10 cellular contexts compared by ENCODE assay signal in genomic region chr19:46890423-46891170, GRCh38. TPM values are rescaled to one million over a fixed set of nuclear protein-coding genes. Genes with fewer than 3 reads are reported as not detected.
DNase-seq lines count a peak whose midpoint lies in the region; ATAC-seq and TF ChIP-seq lines count a peak whose summit lies in the region.
"Had no signal": no experiment of that assay in that cellular context is flagged by ENCODE, and none has a peak within 500 bp of the region (broad histone marks: within the 10 kb centered on the region; RNA-seq: fewer than 3 reads in every experiment).

No MANE protein-coding gene starts in this region.

- no peaks in the 10 kb centered on the region for H3K27me3 ChIP-seq in subcutaneous abdominal adipose tissue (ENCODE audit: control insufficient read depth in 5 of 5, insufficient read depth in 4 of 5, low read length in 5 of 5)

- H3K4me1 Mint-ChIP-seq in activated T-cell treated with anti-CD3 and anti-CD28 coated beads, Interleukin-2, amount 50 U/mL, for 72 hours (ENCODE audit: low read depth): peaks cover 25% of the 10 kb centered on the region

- H3K27ac Mint-ChIP-seq in activated T-cell treated with anti-CD3 and anti-CD28 coated beads, Interleukin-2, amount 50 U/mL, for 72 hours: peak overlapping the region; percentile 78
- H3K27ac Mint-ChIP-seq: CD14-positive monocyte had no signal

- TF ChIP-seq CTCF in foreskin fibroblast (IDR thresholded peaks at IDR 0.05; ENCODE audit: low read depth, low read length): peak; percentile 11

- H3K27me3 Mint-ChIP-seq in activated T-cell treated with anti-CD3 and anti-CD28 coated beads, Interleukin-2, amount 50 U/mL, for 72 hours (ENCODE audit: low read depth): no peaks in the 10 kb centered on the region

- H3K9ac ChIP-seq in subcutaneous abdominal adipose tissue (ENCODE audit: low read length in 5 of 5): no peak overlapping the region

- peaks cover 3 to 18% (median 10%) of the 10 kb centered on the region in 5 donors for H3K4me1 ChIP-seq in subcutaneous abdominal adipose tissue (ENCODE audit: control insufficient read depth in 5 of 5, insufficient read depth in 5 of 5, low read length in 5 of 5)

- H3K27ac ChIP-seq in subcutaneous abdominal adipose tissue (ENCODE audit: low read depth, low read length): peak overlapping the region; percentile 15

- DNase-seq in activated T-cell treated with anti-CD3 and anti-CD28 coated beads, Interleukin-2, amount 50 U/mL, for 72 hours: no peak
- DNase-seq in activated T-cell treated with anti-CD3 and anti-CD28 coated beads, Interleukin-2, amount 50 U/mL, for 48 hours: no peak
- peak; percentile 92 to 95 for DNase-seq in foreskin fibroblast
- no peak for DNase-seq in NOMO-1 (lab: John Stamatoyannopoulos, UW; ENCODE audit: unreplicated experiment in 2 of 2)
- DNase-seq in SKM-1 (lab: John Stamatoyannopoulos, UW; ENCODE audit: unreplicated experiment): no peak
- DNase-seq in NCI-H2196 (lab: John Stamatoyannopoulos, UW; ENCODE audit: unreplicated experiment): no peak
- DNase-seq: NCI-H2029 treated with DMSO at 0.1 percent for 48 hours had no signal

- no peaks in the 10 kb centered on the region for H3K36me3 ChIP-seq in subcutaneous abdominal adipose tissue (ENCODE audit: control insufficient read depth in 5 of 5, insufficient read depth in 5 of 5, low read length in 5 of 5)

- H3K9me3 ChIP-seq in subcutaneous abdominal adipose tissue (ENCODE audit: control insufficient read depth in 5 of 5, low read length in 5 of 5): no peaks in the 10 kb centered on the region

- H3K4me3 ChIP-seq in foreskin fibroblast (ENCODE audit: low read depth in 1 of 2, low read length in 2 of 2) (peak overlapping the region in 1 of 2 donors; percentile 6), subcutaneous abdominal adipose tissue (ENCODE audit: low read depth in 1 of 5, low read length in 5 of 5) (no peak overlapping the region)

- H3K9me3 Mint-ChIP-seq in activated T-cell treated with anti-CD3 and anti-CD28 coated beads, Interleukin-2, amount 50 U/mL, for 72 hours: no peaks in the 10 kb centered on the region
- H3K9me3 Mint-ChIP-seq: CD14-positive monocyte had no signal

- H3K36me3 Mint-ChIP-seq in activated T-cell treated with anti-CD3 and anti-CD28 coated beads, Interleukin-2, amount 50 U/mL, for 72 hours (ENCODE audit: insufficient read depth in 2 of 2): no peaks in the 10 kb centered on the region

- no peak for ATAC-seq in activated T-cell treated with anti-CD3 and anti-CD28 coated beads, Interleukin-2, amount 50 U/mL, for 72 hours (replicated peaks in 1 of 2)
- ATAC-seq in SK-N-SH treated with all-trans-retinoic acid at 6 μM for 48 hours: peak; percentile 89

- no peak overlapping the region for H3K4me3 Mint-ChIP-seq in activated T-cell treated with anti-CD3 and anti-CD28 coated beads, Interleukin-2, amount 50 U/mL, for 72 hours
- H3K4me3 Mint-ChIP-seq: CD14-positive monocyte had no signal

TF ChIP-seq in SK-N-SH treated with all-trans-retinoic acid at 6 μM for 48 hours, 23 proteins besides CTCF, POLR2A, EP300 and RAD21:
- TF ChIP-seq TOX (CRISPR knock-in tag; IDR thresholded peaks at IDR 0.05; ENCODE audit: borderline replicate concordance) (no peak), ARNTL (CRISPR knock-in tag; IDR thresholded peaks at IDR 0.05; ENCODE audit: borderline replicate concordance, low read depth) (no peak), GLIS3 (CRISPR knock-in tag; IDR thresholded peaks at IDR 0.05) (no peak), ESRRG (CRISPR knock-in tag; IDR thresholded peaks at IDR 0.05) (no peak), PATZ1 (CRISPR knock-in tag; IDR thresholded peaks at IDR 0.05; ENCODE audit: borderline replicate concordance) (no peak), OSR1 (CRISPR knock-in tag; IDR thresholded peaks at IDR 0.05) (no peak), TSHZ2 (CRISPR knock-in tag; IDR thresholded peaks at IDR 0.05) (no peak)

RNA-seq across cellular contexts. Expression of gene ARHGAP35, which starts 29.8 kb away (rescaled TPM):
- 10 to 100 TPM; 22.7 to 30.0 TPM for total RNA-seq in activated T-cell treated with anti-CD3 and anti-CD28 coated beads, Interleukin-2, amount 50 U/mL, for 72 hours

RNA-seq across cellular contexts. Expression of gene AP2S1, which starts 40.0 kb away (rescaled TPM):
- total RNA-seq in activated T-cell treated with anti-CD3 and anti-CD28 coated beads, Interleukin-2, amount 50 U/mL, for 72 hours: 10 to 100 TPM; 61.7 to 64.3 TPM

Comparison
In these comparisons a context has a peak if more than half of its experiments do, and no peak if none do; other contexts are left out.
1. DNase-seq: peak in foreskin fibroblast (2 of 2); none in activated T-cell treated with anti-CD3 and anti-CD28 coated beads, Interleukin-2, amount 50 U/mL, for 72 hours (0 of 2), activated T-cell treated with anti-CD3 and anti-CD28 coated beads, Interleukin-2, amount 50 U/mL, for 48 hours (0 of 2), NOMO-1 (0 of 2), SKM-1 (single experiment) and NCI-H2196 (single experiment).